Comparison of ENCODE assay signal across 8 cellular contexts in the genomic region with DNA sequence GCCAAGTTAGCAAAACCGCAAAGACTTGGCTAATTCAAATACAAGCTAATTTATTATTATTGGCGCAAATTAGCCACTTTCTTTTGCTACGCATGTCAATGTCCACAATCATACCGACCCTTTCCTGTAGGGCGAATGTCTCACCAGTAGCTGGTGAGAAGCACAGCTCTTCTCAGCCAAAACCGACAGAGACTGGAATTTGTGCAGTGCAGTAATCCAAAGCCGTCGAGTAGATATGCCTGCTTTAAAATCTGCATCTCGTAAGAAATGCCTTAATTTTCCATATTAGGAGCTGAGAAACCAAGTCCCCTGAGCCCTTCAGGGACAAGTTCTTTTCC.
DNase-seq lines count a peak whose midpoint lies in the region; ATAC-seq and TF ChIP-seq lines count a peak whose summit lies in the region.

No MANE protein-coding gene starts in this region.

- H3K27ac Mint-ChIP-seq in T-helper 2 cell treated with Interferon-gamma antibody and Interleukin-4, amounts not matched to agents 5 μg/mL and 100 μg/mL, for 36 hours: peak overlapping the region; percentile 91

- H3K4me1 Mint-ChIP-seq in T-helper 2 cell treated with Interferon-gamma antibody and Interleukin-4, amounts not matched to agents 5 μg/mL and 100 μg/mL, for 36 hours (ENCODE audit: low read depth): peaks cover 17% of the 10 kb centered on the region

- H3K4me3 Mint-ChIP-seq in T-helper 2 cell treated with Interferon-gamma antibody and Interleukin-4, amounts not matched to agents 5 μg/mL and 100 μg/mL, for 36 hours: no peak overlapping the region

- peak; percentile 71 for DNase-seq in AG09309 (ENCODE audit: low read depth)
- no peak for DNase-seq in T-helper 2 cell treated with Interferon-gamma antibody and Interleukin-4, amounts not matched to agents 5 μg/mL and 100 μg/mL, for 36 hours (ENCODE audit: low spot score)
- peak; percentile 79 for DNase-seq in fibroblast of gingiva (ENCODE audit: low read depth)
- DNase-seq in non-pigmented ciliary epithelial cell (ENCODE audit: low read depth): peak; percentile 70
- no peak for DNase-seq in amniotic stem cell (lab: John Stamatoyannopoulos, UW)
- DNase-seq in NCI-H1417 treated with DMSO at 0.1 percent for 48 hours (lab: John Stamatoyannopoulos, UW): no peak

- peak overlapping the region; percentile 47 for H3K4me3 ChIP-seq in AG09309 (ENCODE audit: control insufficient read depth, low read depth, low read length)

- H3K36me3 Mint-ChIP-seq in T-helper 2 cell treated with Interferon-gamma antibody and Interleukin-4, amounts not matched to agents 5 μg/mL and 100 μg/mL, for 36 hours (ENCODE audit: low read depth): no peaks in the 10 kb centered on the region

- H3K27me3 Mint-ChIP-seq in T-helper 2 cell treated with Interferon-gamma antibody and Interleukin-4, amounts not matched to agents 5 μg/mL and 100 μg/mL, for 36 hours (ENCODE audit: low read depth): no peaks in the 10 kb centered on the region

- ATAC-seq in GM18498 (IDR thresholded peaks at IDR 0.05; ENCODE audit: unreplicated experiment): peak; percentile 21
- peak; percentile 18 for ATAC-seq in HG03342 (IDR thresholded peaks at IDR 0.05; ENCODE audit: unreplicated experiment)

- H3K9me3 Mint-ChIP-seq in T-helper 2 cell treated with Interferon-gamma antibody and Interleukin-4, amounts not matched to agents 5 μg/mL and 100 μg/mL, for 36 hours: no peaks in the 10 kb centered on the region

- TF ChIP-seq CTCF in AG09309 (IDR thresholded peaks at IDR 0.05; ENCODE audit: control insufficient read depth, insufficient read depth, low read depth, low read length, missing control alignments): no peak

Comparison
In these comparisons a context has a peak if more than half of its experiments do, and no peak if none do; other contexts are left out.
1. DNase-seq: peak in AG09309 (single experiment), fibroblast of gingiva (single experiment) and non-pigmented ciliary epithelial cell (single experiment); none in T-helper 2 cell treated with Interferon-gamma antibody and Interleukin-4, amounts not matched to agents 5 μg/mL and 100 μg/mL, for 36 hours (single experiment), amniotic stem cell (single experiment) and NCI-H1417 treated with DMSO at 0.1 percent for 48 hours (single experiment).